8 cellular contexts compared by ENCODE assay signal in genomic region chr19:12796146-12797071, GRCh38. TPM values are rescaled to one million over a fixed set of nuclear protein-coding genes. Genes with fewer than 3 reads are reported as not detected.
DNase-seq lines count a peak whose midpoint lies in the region; ATAC-seq and TF ChIP-seq lines count a peak whose summit lies in the region.

No MANE protein-coding gene starts in this region.

- H3K36me3 Mint-ChIP-seq in CD4-positive, CD25-positive, alpha-beta regulatory T cell: peaks cover 3% of the 10 kb centered on the region

- no peaks in the 10 kb centered on the region for H3K36me3 ChIP-seq in CD4-positive, CD25-positive, alpha-beta regulatory T cell (ENCODE audit: control insufficient read depth, insufficient read depth, low read length)
- peaks cover 16% of the 10 kb centered on the region; the same call in 1 of the 2 replicates for H3K36me3 ChIP-seq in OCI-LY1 (ENCODE audit: insufficient read depth, low read length)
- peaks cover 0 to 15% of the 10 kb centered on the region in 2 donors for H3K36me3 ChIP-seq in esophagus (ENCODE audit: control insufficient read depth in 2 of 2, insufficient read depth in 2 of 2, low read length in 1 of 2)
- peaks cover 22% of the 10 kb centered on the region for H3K36me3 ChIP-seq in muscle layer of colon (ENCODE audit: insufficient read depth, low read length)

- WGBS in esophagus, 2 donors: 5 to 6% methylated on average over 18 of the region's 18 CpGs

- peak overlapping the region; percentile 66 for H3K27ac ChIP-seq in CD4-positive, CD25-positive, alpha-beta regulatory T cell (ENCODE audit: insufficient read depth, low read length, poor library complexity, severe bottlenecking)
- H3K27ac ChIP-seq in OCI-LY1 (ENCODE audit: low read depth, low read length, poor library complexity, severe bottlenecking): peak overlapping the region; percentile 34
- peak overlapping the region; percentile 90 to 91 for H3K27ac ChIP-seq in esophagus (ENCODE audit: low read depth in 2 of 2, low read length in 1 of 2)
- H3K27ac ChIP-seq in muscle layer of colon (ENCODE audit: low read depth, low read length): peak overlapping the region; percentile 28
- H3K27ac ChIP-seq in substantia nigra (ENCODE audit: low read depth, low read length, poor library complexity, severe bottlenecking): peak overlapping the region; percentile 40

- H3K9ac ChIP-seq in OCI-LY1 (ENCODE audit: low read length): peak overlapping the region; percentile 10; the same call in 1 of the 2 replicates
- H3K9ac ChIP-seq in muscle layer of colon (ENCODE audit: low read length): no peak overlapping the region

- peaks cover 19% of the 10 kb centered on the region for H3K27me3 Mint-ChIP-seq in CD4-positive, CD25-positive, alpha-beta regulatory T cell

- H3K4me3 Mint-ChIP-seq in CD4-positive, CD25-positive, alpha-beta regulatory T cell: peak overlapping the region; percentile 83 to 89 (median 86)

- peaks cover 43% of the 10 kb centered on the region for H3K4me1 ChIP-seq in CD4-positive, CD25-positive, alpha-beta regulatory T cell (ENCODE audit: control insufficient read depth, insufficient read depth, low read length, poor library complexity, severe bottlenecking)
- H3K4me1 ChIP-seq in OCI-LY1 (ENCODE audit: insufficient read depth, low read length, severe bottlenecking): peaks cover 29% of the 10 kb centered on the region
- H3K4me1 ChIP-seq in esophagus (ENCODE audit: control insufficient read depth in 2 of 2, insufficient read depth in 2 of 2, low read length in 1 of 2): peaks cover 3% of the 10 kb centered on the region in 2 donors
- peaks cover 19% of the 10 kb centered on the region for H3K4me1 ChIP-seq in muscle layer of colon (ENCODE audit: insufficient read depth, low read length)

- H3K9me2 ChIP-seq in OCI-LY1 (ENCODE audit: low read depth, low read length): no peaks in the 10 kb centered on the region

- peak overlapping the region; percentile 17; the same call in 1 of the 2 replicates for H3K4me2 ChIP-seq in OCI-LY1 (ENCODE audit: low read length)

- TF ChIP-seq CTCF in OCI-LY1 (IDR thresholded peaks at IDR 0.05; ENCODE audit: low read length): peak; percentile 93

- peaks cover 9 to 43% (median 31%) of the 10 kb centered on the region in 4 donors for H3K4me1 Mint-ChIP-seq in CD4-positive, CD25-positive, alpha-beta regulatory T cell

- H3K9me3 ChIP-seq in CD4-positive, CD25-positive, alpha-beta regulatory T cell (ENCODE audit: control insufficient read depth in 2 of 2, low read length in 2 of 2): no peaks in the 10 kb centered on the region
- no peaks in the 10 kb centered on the region for H3K9me3 ChIP-seq in OCI-LY1 (ENCODE audit: low read length)
- no peaks in the 10 kb centered on the region for H3K9me3 ChIP-seq in esophagus (ENCODE audit: control insufficient read depth in 2 of 2, insufficient read depth in 1 of 2, low read depth in 1 of 2, low read length in 1 of 2)
- no peaks in the 10 kb centered on the region for H3K9me3 ChIP-seq in muscle layer of colon (ENCODE audit: low read length)

- no peak overlapping the region for H2AFZ ChIP-seq in OCI-LY1 (ENCODE audit: low read length)

- no peaks in the 10 kb centered on the region for H4K20me1 ChIP-seq in OCI-LY1 (ENCODE audit: insufficient read depth, low read length)

- peak overlapping the region; percentile 59 for H3K4me3 ChIP-seq in CD4-positive, CD25-positive, alpha-beta regulatory T cell (ENCODE audit: low read depth, low read length)
- H3K4me3 ChIP-seq in OCI-LY1 (ENCODE audit: low read depth, low read length, poor library complexity, severe bottlenecking) (no peak overlapping the region), esophagus (ENCODE audit: low read depth in 1 of 2, low read length in 2 of 2) (peak overlapping the region; percentile 4 to 8), muscle layer of colon (ENCODE audit: low read depth in 1 of 2, low read length in 2 of 2) (no peak overlapping the region)

- peaks cover 0 to 11% (median 0%) of the 10 kb centered on the region in 7 donors for H3K9me3 Mint-ChIP-seq in CD4-positive, CD25-positive, alpha-beta regulatory T cell

- H3K27me3 ChIP-seq in CD4-positive, CD25-positive, alpha-beta regulatory T cell (ENCODE audit: control insufficient read depth, insufficient read depth, low read length): no peaks in the 10 kb centered on the region
- no peaks in the 10 kb centered on the region for H3K27me3 ChIP-seq in OCI-LY1 (ENCODE audit: insufficient read depth, low read length)
- no peaks in the 10 kb centered on the region for H3K27me3 ChIP-seq in esophagus (ENCODE audit: control insufficient read depth in 1 of 2, insufficient read depth in 2 of 2, low read length in 2 of 2)
- no peaks in the 10 kb centered on the region for H3K27me3 ChIP-seq in muscle layer of colon (ENCODE audit: control insufficient read depth in 1 of 2, insufficient read depth in 2 of 2, low read length in 2 of 2)

- no peaks in the 10 kb centered on the region for H3F3A ChIP-seq in OCI-LY1 (ENCODE audit: insufficient read depth, low read length)

- ATAC-seq in CD4-positive, CD25-positive, alpha-beta regulatory T cell (ENCODE audit: low read depth in 2 of 2): peak in 1 of 2 donors; percentile 9

- peak; percentile 67 to 86 (median 84) for DNase-seq in CD4-positive, CD25-positive, alpha-beta regulatory T cell
- DNase-seq in HuH-7.5 (ENCODE audit: low spot score) (peak; percentile 84), activated T-cell treated with anti-CD3 and anti-CD28 coated beads for 48 hours (ENCODE audit: low read depth) (peak; percentile 65), substantia nigra (lab: John Stamatoyannopoulos, UW) (peak in 45 of 49 donors; percentile 19 to 78 (median 66)), putamen (ENCODE audit: low spot score) (no peak)

- peak overlapping the region; percentile 95 to 97 (median 95) for H3K27ac Mint-ChIP-seq in CD4-positive, CD25-positive, alpha-beta regulatory T cell

- no peaks in the 10 kb centered on the region for H3K79me2 ChIP-seq in OCI-LY1 (ENCODE audit: insufficient read depth, low read length)

RNA-seq across cellular contexts. Expression of gene JUNB, which starts 5.1 kb away (rescaled TPM):
- 2,802 TPM for total RNA-seq in CD4-positive, CD25-positive, alpha-beta regulatory T cell
- polyA plus RNA-seq in CD4-positive, CD25-positive, alpha-beta regulatory T cell: 100 to 1,000 TPM; 582 to 986 (median 765) TPM
- 100 to 1,000 TPM; 175 to 339 TPM for polyA plus RNA-seq in esophagus

RNA-seq across cellular contexts. Expression of gene PRDX2, which starts 5.2 kb away (rescaled TPM):
- total RNA-seq in CD4-positive, CD25-positive, alpha-beta regulatory T cell: 74.0 TPM
- polyA plus RNA-seq in CD4-positive, CD25-positive, alpha-beta regulatory T cell: 100 to 1,000 TPM; 326 to 380 (median 341) TPM
- 100 to 1,000 TPM; 157 to 323 TPM for polyA plus RNA-seq in esophagus

RNA-seq across cellular contexts. Expression of gene THSD8, which starts 5.5 kb away (rescaled TPM):
- total RNA-seq in CD4-positive, CD25-positive, alpha-beta regulatory T cell: 2.8 TPM
- 10 to 100 TPM in 1 of 4 donors, 1 to 10 TPM in 1, under 1 TPM in 1, not detected in 1; 0.66 to 13.9 (median 4.8) TPM for polyA plus RNA-seq in CD4-positive, CD25-positive, alpha-beta regulatory T cell
- polyA plus RNA-seq in esophagus: 1 to 10 TPM; 2.8 to 8.4 TPM

RNA-seq across cellular contexts. Expression of gene RNASEH2A, which starts 10.0 kb away (rescaled TPM):
- total RNA-seq in CD4-positive, CD25-positive, alpha-beta regulatory T cell: 4.7 TPM
- 10 to 100 TPM; 18.7 to 27.5 (median 23.4) TPM for polyA plus RNA-seq in CD4-positive, CD25-positive, alpha-beta regulatory T cell
- 10 to 100 TPM in 1 of 2 donors, 1 to 10 TPM in 1; 6.9 to 20.8 TPM for polyA plus RNA-seq in esophagus

RNA-seq across cellular contexts. Expression of gene HOOK2, which starts 21.1 kb away (rescaled TPM):
- total RNA-seq in CD4-positive, CD25-positive, alpha-beta regulatory T cell: 16.9 TPM
- 1 to 10 TPM in 3 of 4 donors, under 1 TPM in 1; 0.24 to 1.9 (median 1.6) TPM for polyA plus RNA-seq in CD4-positive, CD25-positive, alpha-beta regulatory T cell
- 100 to 1,000 TPM in 1 of 2 donors, 10 to 100 TPM in 1; 47.9 to 103 TPM for polyA plus RNA-seq in esophagus

Comparison
In these comparisons a context has a peak if more than half of its experiments do, and no peak if none do; other contexts are left out.
1. H3K27ac ChIP-seq: peak in every context shown above with its lines; median percentile 90 in esophagus; 66 in CD4-positive, CD25-positive, alpha-beta regulatory T cell; 40 in substantia nigra; 34 in OCI-LY1; 28 in muscle layer of colon.
2. H3K4me3 ChIP-seq: peak in CD4-positive, CD25-positive, alpha-beta regulatory T cell (single experiment) and esophagus (2 of 2); none in OCI-LY1 (single experiment) and muscle layer of colon (0 of 2).